Comparison of ENCODE assay signal across 20 cellular contexts in the genomic region with DNA sequence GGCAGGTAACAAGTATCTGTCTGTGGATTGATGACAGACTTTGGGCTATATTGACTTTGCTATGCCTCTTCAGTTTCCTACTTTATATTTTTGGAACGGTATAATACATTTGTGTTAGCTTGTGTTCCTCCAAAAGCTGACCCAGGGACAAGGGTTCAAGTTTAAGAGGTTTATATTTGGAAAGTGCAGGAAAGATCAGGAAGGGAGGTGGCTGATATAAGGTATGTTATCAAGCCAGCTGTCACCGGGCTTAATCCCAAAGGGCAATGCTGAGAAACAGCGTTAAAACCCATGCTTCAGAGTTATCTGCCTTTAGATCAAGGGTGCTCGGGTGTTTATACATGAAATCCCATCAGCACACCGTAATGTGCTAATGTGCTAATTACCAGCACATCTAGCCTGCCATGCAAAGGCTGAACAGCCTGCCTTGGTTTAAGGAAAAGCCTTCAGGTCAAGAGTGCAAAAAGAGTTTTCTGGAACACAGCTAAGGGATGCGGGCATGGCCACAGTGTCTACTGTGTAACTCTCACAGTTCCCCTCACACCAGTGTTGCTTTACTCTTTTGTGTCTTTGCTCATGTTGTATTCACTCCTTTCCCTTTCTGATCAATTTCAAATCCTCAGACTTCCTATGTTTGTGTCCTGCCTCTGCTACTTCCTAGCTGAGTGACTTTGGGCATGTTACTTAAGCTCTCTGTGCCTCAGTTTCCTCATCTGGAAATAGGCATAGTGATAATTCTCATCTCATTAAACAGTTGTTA.
DNase-seq lines count a peak whose midpoint lies in the region; FAIRE-seq and TF ChIP-seq lines count a peak whose summit lies in the region.
"Had no signal": no experiment of that assay in that cellular context is flagged by ENCODE, and none has a peak within 500 bp of the region (broad histone marks: within the 10 kb centered on the region; RNA-seq: fewer than 3 reads in every experiment).

No MANE protein-coding gene starts in this region.

- POLR2A ChIA-PET in H1 (lab: Charles Lee; ENCODE audit: partially characterized antibody): interaction anchor here (0.6 to 13.3 kb wide), 17 partner anchors 10 to 119 kb away, joined by 3 to 208 read pairs (median 5); a partner anchor contains a TSS

- peaks cover 0 to 18% of the 10 kb centered on the region in 2 experiments; a peak in 3 of 4 replicates for H3K79me2 ChIP-seq in H1 (ENCODE audit: control insufficient read depth in 1 of 2, insufficient read depth in 2 of 2, low read length in 2 of 2)

- no peak overlapping the region for H2BK20ac ChIP-seq in H1 (ENCODE audit: low read length)

- TF ChIP-seq RAD21 in H1 (IDR thresholded peaks at IDR 0.05 in 1 of 2, conservative IDR thresholded peaks at IDR 0.05 in 1 of 2; ENCODE audit: low read depth in 2 of 2, low read length in 2 of 2): no peak

- H4K91ac ChIP-seq in H1 (replicated peaks; ENCODE audit: insufficient read length, low read length): no peak overlapping the region

- H3K23me2 ChIP-seq in H1 (ENCODE audit: low read depth, low read length): no peaks in the 10 kb centered on the region; the same call in 1 of the 2 replicates

- no peak overlapping the region for H2BK12ac ChIP-seq in H1 (ENCODE audit: low read depth, low read length)

- H3K18ac ChIP-seq in H1 (ENCODE audit: extremely low read depth, low read length): no peak overlapping the region

- peaks cover 30 to 94% (median 66%) of the 10 kb centered on the region in 4 experiments for H3K36me3 ChIP-seq in H1 (ENCODE audit: control insufficient read depth in 2 of 4, insufficient read depth in 4 of 4, low read length in 3 of 4)
- H3K36me3 ChIP-seq in H7 (replicated peaks; ENCODE audit: control insufficient read depth, insufficient read depth, low read length): peaks cover 41% of the 10 kb centered on the region
- H3K36me3 ChIP-seq: BLaER1 treated with 17β-estradiol and CSF1 and Interleukin-3, amounts not matched to agents 10 nM and 100 nM; HAP-1 had no signal

- TF ChIP-seq CTCF in H1 (IDR thresholded peaks at IDR 0.05; ENCODE audit: control extremely low read depth in 1 of 3, insufficient read depth in 1 of 3, low read depth in 1 of 3, low read length in 3 of 3): no peak

- no peak overlapping the region for H3K56ac ChIP-seq in H1 (replicated peaks; ENCODE audit: insufficient read length, low read depth, low read length)

- no peak overlapping the region for H4K8ac ChIP-seq in H1 (ENCODE audit: extremely low read depth, insufficient read depth, low read length)

- H2BK15ac ChIP-seq in H1 (ENCODE audit: low read length): no peak overlapping the region

- H3K79me1 ChIP-seq in H1 (ENCODE audit: low read depth, low read length): peaks cover 9% of the 10 kb centered on the region; the same call in 1 of the 2 replicates

- peak; percentile 55 to 82 for TF ChIP-seq POLR2A in H1 (IDR thresholded peaks at IDR 0.05; ENCODE audit: control extremely low read depth in 1 of 2, low read depth in 2 of 2, low read length in 2 of 2)

- no peak overlapping the region for H3K27ac ChIP-seq in H1 (ENCODE audit: low read depth, low read length)
- H3K27ac ChIP-seq: BLaER1 treated with 17β-estradiol and CSF1 and Interleukin-3, amounts not matched to agents 10 nM and 100 nM had no signal

- no peak overlapping the region for H4K5ac ChIP-seq in H1 (ENCODE audit: insufficient read length, low read depth, low read length)

- no peak overlapping the region for H3K14ac ChIP-seq in H1 (ENCODE audit: insufficient read length)

- no peak overlapping the region for H3K23ac ChIP-seq in H1 (ENCODE audit: insufficient read length)

- no peak overlapping the region for H3K4ac ChIP-seq in H1 (replicated peaks; ENCODE audit: insufficient read length, low read depth, low read length)

- no peaks in the 10 kb centered on the region for H3K9me3 ChIP-seq in H1 (ENCODE audit: insufficient read depth in 2 of 2, low read depth in 1 of 2, low read length in 1 of 2)
- H3K9me3 ChIP-seq: BLaER1 treated with 17β-estradiol and CSF1 and Interleukin-3, amounts not matched to agents 10 nM and 100 nM; HAP-1 had no signal

- H3K4me2 ChIP-seq in H1 (ENCODE audit: insufficient read depth in 1 of 2, low read depth in 2 of 2, low read length in 2 of 2): no peak overlapping the region; a peak in 1 of 4 replicates
- H3K4me2 ChIP-seq: BLaER1 treated with 17β-estradiol and CSF1 and Interleukin-3, amounts not matched to agents 10 nM and 100 nM had no signal

- FAIRE-seq in H1 (lab: Jason Lieb, UNC): no peak
- FAIRE-seq: GM12892, GM18507, HepG2 had no signal

- peaks cover 14 to 26% of the 10 kb centered on the region in 2 experiments for H4K20me1 ChIP-seq in H1 (replicated peaks in 1 of 2; ENCODE audit: control insufficient read depth in 1 of 2, insufficient read depth in 2 of 2, low read length in 2 of 2)
- H4K20me1 ChIP-seq: BLaER1 treated with 17β-estradiol and CSF1 and Interleukin-3, amounts not matched to agents 10 nM and 100 nM had no signal

- no peak overlapping the region for H3K4me3 ChIP-seq in H1 (ENCODE audit: extremely low read depth in 1 of 4, insufficient read depth in 2 of 4, low read depth in 3 of 4, low read length in 4 of 4)
- no peak overlapping the region for H3K4me3 ChIP-seq in H7 (ENCODE audit: insufficient read depth, low read depth, low read length)
- H3K4me3 ChIP-seq: BLaER1 treated with 17β-estradiol and CSF1 and Interleukin-3, amounts not matched to agents 10 nM and 100 nM; HAP-1 had no signal

- no peak overlapping the region; a peak in 1 of 7 replicates for H3K9ac ChIP-seq in H1 (replicated peaks in 1 of 4; ENCODE audit: extremely low read depth in 1 of 4, low read depth in 3 of 4, low read length in 3 of 4)
- H3K9ac ChIP-seq: BLaER1 treated with 17β-estradiol and CSF1 and Interleukin-3, amounts not matched to agents 10 nM and 100 nM had no signal

- peak; percentile 26 to 56 for DNase-seq in NCI-H524 (lab: John Stamatoyannopoulos, UW)
- DNase-seq in NCI-H524 treated with DMSO at 0.1 percent for 48 hours (lab: John Stamatoyannopoulos, UW): no peak
- DNase-seq in D341Med (ENCODE audit: low spot score): peak; percentile 24
- DNase-seq in NCI-H82 treated with DMSO at 0.1 percent for 48 hours (lab: John Stamatoyannopoulos, UW; ENCODE audit: unreplicated experiment): peak; percentile 67
- no peak for DNase-seq in H1 (ENCODE audit: low read depth in 1 of 2, low spot score in 2 of 2)
- DNase-seq in H7: no peak
- no peak for DNase-seq in NCI-H510A (lab: John Stamatoyannopoulos, UW)
- no peak for DNase-seq in Ammon's horn (ENCODE audit: low spot score)
- DNase-seq: 8988T; Calu3; CD8-positive, alpha-beta T cell; DMS153; DMS79; GDM1; GOT3 had no signal

- 93% methylated on average over 6 of the region's 6 CpGs; no CpG with 5 or more reads in 1 of the 2 experiments for WGBS in H1 (ENCODE audit: extremely low coverage in 1 of 2, insufficient coverage in 1 of 2, insufficient read length in 1 of 2, insufficient replicate concordance in 2 of 2, low coverage in 1 of 2, low lambda C conversion rate in 2 of 2, missing lambda C conversion rate in 1 of 2), 2 experiments

- H2BK5ac ChIP-seq in H1 (ENCODE audit: low read depth, low read length): no peak overlapping the region

- no peak for TF ChIP-seq EP300 in H1 (IDR thresholded peaks at IDR 0.05; ENCODE audit: borderline replicate concordance in 1 of 2, low read depth in 2 of 2, low read length in 2 of 2)

- H3K27me3 ChIP-seq in H1 (replicated peaks in 1 of 4; ENCODE audit: control insufficient read depth in 3 of 4, extremely low read depth in 1 of 4, insufficient read depth in 3 of 4, low read length in 3 of 4): no peaks in the 10 kb centered on the region
- H3K27me3 ChIP-seq in H7 (ENCODE audit: control insufficient read depth, insufficient read depth, low read length): no peaks in the 10 kb centered on the region
- H3K27me3 ChIP-seq: BLaER1 treated with 17β-estradiol and CSF1 and Interleukin-3, amounts not matched to agents 10 nM and 100 nM had no signal

- no peak overlapping the region for H2AK5ac ChIP-seq in H1 (ENCODE audit: low read depth, low read length)

- no peak overlapping the region for H2AFZ ChIP-seq in H1 (ENCODE audit: low read length)

- CTCF ChIA-PET in H1 (lab: Charles Lee; ENCODE audit: partially characterized antibody): interaction anchor here (0.6 to 0.7 kb wide), 2 partner anchors 64 to 1422 kb away, joined by 3 read pairs; no protein-coding TSS in a partner anchor

- no peak overlapping the region for H2BK120ac ChIP-seq in H1 (replicated peaks; ENCODE audit: low read depth, low read length)

- H3K4me1 ChIP-seq in H1 (replicated peaks in 1 of 4; ENCODE audit: control insufficient read depth in 3 of 4, insufficient read depth in 4 of 4, low read length in 3 of 4): peaks cover 0 to 13% (median 1%) of the 10 kb centered on the region in 4 experiments; a peak in 3 of 7 replicates
- H3K4me1 ChIP-seq: HAP-1 had no signal

TF ChIP-seq in H1, 55 proteins besides CTCF, POLR2A, EP300 and RAD21 (continues in another document):
- TF ChIP-seq SIRT6 (IDR thresholded peaks at IDR 0.05; ENCODE audit: low read length) (peak; percentile 15), PHF8 (conservative IDR thresholded peaks at IDR 0.05; ENCODE audit: low read depth, low read length) (no peak), CBX8 (IDR thresholded peaks at IDR 0.05; ENCODE audit: borderline replicate concordance, low read depth, low read length) (no peak), CREB1 (IDR thresholded peaks at IDR 0.05) (no peak), POLR2AphosphoS5 (IDR thresholded peaks at IDR 0.05; ENCODE audit: low read depth, low read length) (peak; percentile 81), TAF7 (optimal IDR thresholded peaks at IDR 0.05; ENCODE audit: borderline replicate concordance, low read depth, low read length) (no peak), KDM5A (IDR thresholded peaks at IDR 0.05; ENCODE audit: low read length) (no peak), NRF1 (IDR thresholded peaks at IDR 0.05; ENCODE audit: low read depth, low read length) (0 out of 2 replicates have a peak, but pooled peaks have one; percentile 7), SP1 (IDR thresholded peaks at IDR 0.05; ENCODE audit: low read depth, low read length) (no peak)
- TF ChIP-seq, protein P1, sequence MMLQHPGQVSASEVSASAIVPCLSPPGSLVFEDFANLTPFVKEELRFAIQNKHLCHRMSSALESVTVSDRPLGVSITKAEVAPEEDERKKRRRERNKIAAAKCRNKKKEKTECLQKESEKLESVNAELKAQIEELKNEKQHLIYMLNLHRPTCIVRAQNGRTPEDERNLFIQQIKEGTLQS (IDR thresholded peaks at IDR 0.05; ENCODE audit: insufficient read depth, low read depth, low read length): no peak

Comparison
In these comparisons a context has a peak if more than half of its experiments do, and no peak if none do; other contexts are left out.
1. DNase-seq: peak in NCI-H524 (2 of 2), D341Med (single experiment) and NCI-H82 treated with DMSO at 0.1 percent for 48 hours (single experiment); none in NCI-H524 treated with DMSO at 0.1 percent for 48 hours (single experiment), H1 (0 of 2), H7 (single experiment), NCI-H510A (single experiment) and Ammon's horn (single experiment).